In the genomic region with DNA sequence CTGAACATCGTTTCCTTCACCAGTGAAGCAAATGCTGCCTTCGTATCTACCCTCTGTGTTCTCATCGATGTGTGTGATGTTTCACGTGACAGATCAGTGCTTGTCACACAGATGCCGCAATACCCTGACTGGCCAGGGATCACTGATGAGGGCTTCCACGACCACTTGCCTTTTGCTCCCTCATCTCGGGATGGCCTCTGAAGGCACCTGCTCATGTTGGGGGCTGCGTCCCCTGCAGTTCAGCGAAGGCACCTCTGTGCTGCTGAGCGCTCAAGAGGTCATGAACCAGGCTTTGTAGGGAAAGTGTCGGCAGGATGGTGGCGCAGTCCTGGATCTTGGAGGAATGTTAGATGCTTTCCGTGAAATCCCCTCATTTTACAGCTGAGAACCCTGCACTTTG, we compare ENCODE assay signal across 28 cellular contexts.
A peak's percentile ranks its signal among the peaks of the same experiment; 100 is the strongest.
DNase-seq lines count a peak whose midpoint lies in the region; ATAC-seq, FAIRE-seq and TF ChIP-seq lines count a peak whose summit lies in the region.
"Had no signal": no experiment of that assay in that cellular context is flagged by ENCODE, and none has a peak within 500 bp of the region (broad histone marks: within the 10 kb centered on the region; RNA-seq: fewer than 3 reads in every experiment).

No MANE protein-coding gene starts in this region.

- no peak overlapping the region for H4K5ac ChIP-seq in H1 (ENCODE audit: insufficient read length, low read depth, low read length)

- ATAC-seq in Right ventricle myocardium superior (ENCODE audit: poor library complexity) (no peak), PC-3 (no peak)
- ATAC-seq: CD8-positive, alpha-beta T cell had no signal

- H2BK120ac ChIP-seq in H1 (replicated peaks; ENCODE audit: low read depth, low read length) = no peak overlapping the region

- no peak overlapping the region for H2BK20ac ChIP-seq in H1 (ENCODE audit: low read length)

- H2AK5ac ChIP-seq in H1 (ENCODE audit: low read depth, low read length) = no peak overlapping the region

- no peaks in the 10 kb centered on the region for H4K20me1 ChIP-seq in H1 (replicated peaks in 1 of 2; ENCODE audit: control insufficient read depth in 1 of 2, insufficient read depth in 2 of 2, low read length in 2 of 2)
- no peaks in the 10 kb centered on the region for H4K20me1 ChIP-seq in osteoblast (ENCODE audit: insufficient read depth, low read length)
- no peaks in the 10 kb centered on the region for H4K20me1 ChIP-seq in PC-3 (ENCODE audit: low read length)
- H4K20me1 ChIP-seq: BLaER1 treated with 17β-estradiol and CSF1 and Interleukin-3, amounts not matched to agents 10 nM and 100 nM had no signal

- intact Hi-C loops in Right ventricle myocardium superior (cut with DNase I) (no loop called here), left ventricle myocardium inferior (cut with micrococcal nuclease) (no loop called here), PC-3 (cut with micrococcal nuclease) (no loop called here)

- peak; percentile 10 for DNase-seq in Right ventricle myocardium superior
- no peak for DNase-seq in left ventricle myocardium inferior
- no peak for DNase-seq in H1 (ENCODE audit: low read depth in 1 of 2, low spot score in 2 of 2)
- peak; percentile 43 for DNase-seq in osteoblast (ENCODE audit: insufficient read length, low spot score, missing footprints)
- DNase-seq in SJCRH30 = no peak
- DNase-seq in RKO (ENCODE audit: low spot score) = no peak
- DNase-seq in progenitor cell of endocrine pancreas (ENCODE audit: low spot score, unreplicated experiment) = no peak
- no peak for DNase-seq in PC-3
- DNase-seq: 8988T; Calu3; CD8-positive, alpha-beta T cell; Karpas-422; MV-4-11; NCI-H1694; NCI-H2081; NCI-H2171; NCI-H345; NCI-H524; NCI-H774; NK-92 treated with Interleukin-12 subunit alpha and Interleukin-12 subunit beta, amount 100 ng/mL, for 24 hours; SHP77 had no signal

- no peak for FAIRE-seq in H1 (lab: Jason Lieb, UNC)
- FAIRE-seq: G401.6, GM18507, GM19239, RCC 7860 had no signal

- H3K36me3 ChIP-seq in left ventricle myocardium inferior (no peaks in the 10 kb centered on the region), H1 (ENCODE audit: control insufficient read depth in 2 of 4, insufficient read depth in 4 of 4, low read length in 3 of 4) (no peaks in the 10 kb centered on the region), osteoblast (ENCODE audit: insufficient read depth, low read length) (no peaks in the 10 kb centered on the region), SJCRH30 (no peaks in the 10 kb centered on the region), PC-3 (ENCODE audit: low read depth, low read length) (no peaks in the 10 kb centered on the region)
- H3K36me3 ChIP-seq: BLaER1 treated with 17β-estradiol and CSF1 and Interleukin-3, amounts not matched to agents 10 nM and 100 nM had no signal

- H3K79me1 ChIP-seq in H1 (ENCODE audit: low read depth, low read length) = no peaks in the 10 kb centered on the region; the same call in 1 of the 2 replicates

- BruUV-seq in PC-3 (replicated peaks; lab: Mats Ljungman, UMichigan) = no TSS peak

- no peak overlapping the region for H3K4me2 ChIP-seq in H1 (ENCODE audit: insufficient read depth in 1 of 2, low read depth in 2 of 2, low read length in 2 of 2)
- no peak overlapping the region for H3K4me2 ChIP-seq in osteoblast (ENCODE audit: insufficient read depth, low read length)
- H3K4me2 ChIP-seq in PC-3 (ENCODE audit: low read length) = no peak overlapping the region
- H3K4me2 ChIP-seq: BLaER1 treated with 17β-estradiol and CSF1 and Interleukin-3, amounts not matched to agents 10 nM and 100 nM had no signal

- TF ChIP-seq EP300 in H1 (IDR thresholded peaks at IDR 0.05; ENCODE audit: borderline replicate concordance in 1 of 2, low read depth in 2 of 2, low read length in 2 of 2) = no peak

- WGBS in H1 (ENCODE audit: extremely low coverage in 1 of 2, insufficient coverage in 1 of 2, insufficient read length in 1 of 2, insufficient replicate concordance in 2 of 2, low coverage in 1 of 2, low lambda C conversion rate in 2 of 2, missing lambda C conversion rate in 1 of 2), 2 experiments = 84% methylated on average over 13 of the region's 13 CpGs; no CpG with 5 or more reads in 1 of the 2 experiments

- no peak overlapping the region for H3K4ac ChIP-seq in H1 (replicated peaks; ENCODE audit: insufficient read length, low read depth, low read length)

- no peaks in the 10 kb centered on the region for H3K4me1 Mint-ChIP-seq in progenitor cell of endocrine pancreas (ENCODE audit: low read depth)
- H3K4me1 Mint-ChIP-seq: IgD-negative memory B cell had no signal

- H3K27me3 Mint-ChIP-seq in progenitor cell of endocrine pancreas = peaks cover 20% of the 10 kb centered on the region

- H2AFZ ChIP-seq in H1 (ENCODE audit: low read length) (no peak overlapping the region), osteoblast (ENCODE audit: low read length) (no peak overlapping the region), PC-3 (ENCODE audit: low read length) (no peak overlapping the region)

- H3K79me2 ChIP-seq in H1 (ENCODE audit: control insufficient read depth in 1 of 2, insufficient read depth in 2 of 2, low read length in 2 of 2) (no peaks in the 10 kb centered on the region), osteoblast (ENCODE audit: insufficient read depth, low read length) (no peaks in the 10 kb centered on the region), PC-3 (ENCODE audit: low read length) (no peaks in the 10 kb centered on the region)

- no peak overlapping the region for H2BK12ac ChIP-seq in H1 (ENCODE audit: low read depth, low read length)

- no peak for TF ChIP-seq POLR2A in H1 (IDR thresholded peaks at IDR 0.05; ENCODE audit: control extremely low read depth in 1 of 2, low read depth in 2 of 2, low read length in 2 of 2)

- POLR2A ChIA-PET in H1 (lab: Charles Lee; ENCODE audit: partially characterized antibody) = no interaction called here
- POLR2A ChIA-PET in PC-3 (lab: Charles Lee; ENCODE audit: unreplicated experiment) = no interaction called here

- H3K4me3 Mint-ChIP-seq in progenitor cell of endocrine pancreas (ENCODE audit: low read depth) = no peak overlapping the region
- H3K4me3 Mint-ChIP-seq: CD8-positive, alpha-beta T cell had no signal

- no peaks in the 10 kb centered on the region for H3K4me1 ChIP-seq in left ventricle myocardium inferior
- no peaks in the 10 kb centered on the region for H3K4me1 ChIP-seq in H1 (replicated peaks in 1 of 4; ENCODE audit: control insufficient read depth in 3 of 4, insufficient read depth in 4 of 4, low read length in 3 of 4)
- no peaks in the 10 kb centered on the region for H3K4me1 ChIP-seq in osteoblast (ENCODE audit: insufficient read depth, low read length)
- no peaks in the 10 kb centered on the region for H3K4me1 ChIP-seq in SJCRH30
- H3K4me1 ChIP-seq in PC-3 (ENCODE audit: insufficient read depth, low read length) = no peaks in the 10 kb centered on the region
- H3K4me1 ChIP-seq: BLaER1 treated with 17β-estradiol and CSF1 and Interleukin-3, amounts not matched to agents 10 nM and 100 nM had no signal

- H4K91ac ChIP-seq in H1 (replicated peaks; ENCODE audit: insufficient read length, low read length) = no peak overlapping the region

- H3K23ac ChIP-seq in H1 (ENCODE audit: insufficient read length) = no peak overlapping the region

- H3K9me3 Mint-ChIP-seq in progenitor cell of endocrine pancreas (ENCODE audit: low read depth) = no peaks in the 10 kb centered on the region
- H3K9me3 Mint-ChIP-seq: CD8-positive, alpha-beta T cell; IgD-negative memory B cell had no signal

- H3K27ac Mint-ChIP-seq in progenitor cell of endocrine pancreas = no peak overlapping the region
- H3K27ac Mint-ChIP-seq: CD8-positive, alpha-beta T cell had no signal

- H3K27me3 ChIP-seq in left ventricle myocardium inferior (ENCODE audit: low read depth) (no peaks in the 10 kb centered on the region), H1 (replicated peaks in 1 of 4; ENCODE audit: control insufficient read depth in 3 of 4, extremely low read depth in 1 of 4, insufficient read depth in 3 of 4, low read length in 3 of 4) (no peaks in the 10 kb centered on the region; a peak in 1 of 7 replicates), osteoblast (ENCODE audit: insufficient read depth, low read length) (peaks cover 26% of the 10 kb centered on the region), SJCRH30 (no peaks in the 10 kb centered on the region), PC-3 (ENCODE audit: low read length) (peaks cover 21% of the 10 kb centered on the region)
- H3K27me3 ChIP-seq: BLaER1 treated with 17β-estradiol and CSF1 and Interleukin-3, amounts not matched to agents 10 nM and 100 nM had no signal

- no peak overlapping the region for H2BK5ac ChIP-seq in H1 (ENCODE audit: low read depth, low read length)

- H3K56ac ChIP-seq in H1 (replicated peaks; ENCODE audit: insufficient read length, low read depth, low read length) = no peak overlapping the region

- H3K4me3 ChIP-seq in left ventricle myocardium inferior = no peak overlapping the region
- H3K4me3 ChIP-seq in H1 (ENCODE audit: extremely low read depth in 1 of 4, insufficient read depth in 2 of 4, low read depth in 3 of 4, low read length in 4 of 4) = no peak overlapping the region
- no peak overlapping the region for H3K4me3 ChIP-seq in osteoblast (ENCODE audit: insufficient read depth, low read length)
- no peak overlapping the region for H3K4me3 ChIP-seq in SJCRH30
- no peak overlapping the region for H3K4me3 ChIP-seq in PC-3 (ENCODE audit: low read length)
- H3K4me3 ChIP-seq: BLaER1 treated with 17β-estradiol and CSF1 and Interleukin-3, amounts not matched to agents 10 nM and 100 nM; SK-N-MC had no signal

- H3K9ac ChIP-seq in H1 (replicated peaks in 1 of 4; ENCODE audit: extremely low read depth in 1 of 4, low read depth in 3 of 4, low read length in 3 of 4) = no peak overlapping the region
- no peak overlapping the region for H3K9ac ChIP-seq in PC-3 (ENCODE audit: low read length)
- H3K9ac ChIP-seq: BLaER1 treated with 17β-estradiol and CSF1 and Interleukin-3, amounts not matched to agents 10 nM and 100 nM had no signal

- H3K9me3 ChIP-seq in left ventricle myocardium inferior (replicated peaks) (no peaks in the 10 kb centered on the region), H1 (ENCODE audit: insufficient read depth in 2 of 2, low read depth in 1 of 2, low read length in 1 of 2) (no peaks in the 10 kb centered on the region), osteoblast (ENCODE audit: low read depth, low read length) (no peaks in the 10 kb centered on the region), SJCRH30 (replicated peaks) (no peaks in the 10 kb centered on the region), PC-3 (ENCODE audit: low read length) (no peaks in the 10 kb centered on the region)

- CTCF ChIA-PET in H1 (lab: Charles Lee; ENCODE audit: partially characterized antibody) = no interaction called here
- CTCF ChIA-PET in PC-3 (lab: Charles Lee) = no interaction called here

- H2BK15ac ChIP-seq in H1 (ENCODE audit: low read length) = no peak overlapping the region

- no peak overlapping the region for H3K18ac ChIP-seq in H1 (ENCODE audit: extremely low read depth, low read length)

- no peaks in the 10 kb centered on the region for H3K36me3 Mint-ChIP-seq in progenitor cell of endocrine pancreas (ENCODE audit: insufficient read depth)
- H3K36me3 Mint-ChIP-seq: CD8-positive, alpha-beta T cell; IgD-negative memory B cell had no signal

- H3F3A ChIP-seq in PC-3 (ENCODE audit: low read length, unreplicated experiment) = no peaks in the 10 kb centered on the region

- no peak; a peak in 1 of 4 replicates for TF ChIP-seq RAD21 in H1 (IDR thresholded peaks at IDR 0.05 in 1 of 2, conservative IDR thresholded peaks at IDR 0.05 in 1 of 2; ENCODE audit: low read depth in 2 of 2, low read length in 2 of 2)

- H3K14ac ChIP-seq in H1 (ENCODE audit: insufficient read length) = no peak overlapping the region

- TF ChIP-seq CTCF in left ventricle myocardium inferior (IDR thresholded peaks at IDR 0.05; ENCODE audit: borderline replicate concordance) (no peak), H1 (IDR thresholded peaks at IDR 0.05; ENCODE audit: control extremely low read depth in 1 of 3, insufficient read depth in 1 of 3, low read depth in 1 of 3, low read length in 3 of 3) (peak in 2 of 3 experiments; percentile 3 to 30; a peak in 2 of 4 replicates), osteoblast (IDR thresholded peaks at IDR 0.05; ENCODE audit: extremely low read depth, low read depth, low read length) (no peak), progenitor cell of endocrine pancreas (IDR thresholded peaks at IDR 0.05; ENCODE audit: unreplicated experiment) (no peak), PC-3 (conservative IDR thresholded peaks at IDR 0.05; ENCODE audit: low read depth, low read length) (no peak)

- H3K23me2 ChIP-seq in H1 (ENCODE audit: low read depth, low read length) = no peaks in the 10 kb centered on the region

- no peak overlapping the region for H4K8ac ChIP-seq in H1 (ENCODE audit: extremely low read depth, insufficient read depth, low read length)

- H3K27ac ChIP-seq in left ventricle myocardium inferior (replicated peaks) (no peak overlapping the region), H1 (ENCODE audit: low read depth, low read length) (no peak overlapping the region), osteoblast (ENCODE audit: low read depth, low read length) (no peak overlapping the region), SJCRH30 (no peak overlapping the region), PC-3 (ENCODE audit: low read length) (no peak overlapping the region)
- H3K27ac ChIP-seq: SK-N-MC had no signal

- no peaks in the 10 kb centered on the region for H3K9me2 ChIP-seq in PC-3 (replicated peaks; ENCODE audit: low read length)

Comparison
In these comparisons a context has a peak if more than half of its experiments do, and no peak if none do; other contexts are left out.
1. DNase-seq: peak in Right ventricle myocardium superior (single experiment) and osteoblast (single experiment); none in left ventricle myocardium inferior (single experiment), H1 (0 of 2), SJCRH30 (0 of 2), RKO (single experiment), progenitor cell of endocrine pancreas (single experiment) and PC-3 (single experiment).
2. CTCF ChIP-seq: peak in H1 (2 of 3); none in left ventricle myocardium inferior (single experiment), osteoblast (single experiment), progenitor cell of endocrine pancreas (single experiment) and PC-3 (single experiment).